Comparison of ENCODE assay signal across 9 cellular contexts in genomic region chr4:70183168-70183939, GRCh38. TPM values are rescaled to one million over a fixed set of nuclear protein-coding genes. Genes with fewer than 3 reads are reported as not detected.
DNase-seq lines count a peak whose midpoint lies in the region; ATAC-seq and TF ChIP-seq lines count a peak whose summit lies in the region.
"Had no signal": no experiment of that assay in that cellular context is flagged by ENCODE, and none has a peak within 500 bp of the region (broad histone marks: within the 10 kb centered on the region; RNA-seq: fewer than 3 reads in every experiment).

No MANE protein-coding gene starts in this region.

- ATAC-seq in GM19467 (IDR thresholded peaks at IDR 0.05; ENCODE audit: unreplicated experiment) = peak; percentile 80
- peak; percentile 80 for ATAC-seq in HG03520 (IDR thresholded peaks at IDR 0.05; ENCODE audit: unreplicated experiment)

- no peaks in the 10 kb centered on the region for H3K27me3 ChIP-seq in spleen (replicated peaks in 1 of 7)
- H3K27me3 ChIP-seq: BLaER1 treated with 17β-estradiol and CSF1 and Interleukin-3, amounts not matched to agents 10 nM and 100 nM had no signal

- no peaks in the 10 kb centered on the region for H3K4me1 ChIP-seq in spleen
- H3K4me1 ChIP-seq: BLaER1 treated with 17β-estradiol and CSF1 and Interleukin-3, amounts not matched to agents 10 nM and 100 nM had no signal

- no peak for TF ChIP-seq POLR2A in spleen (IDR thresholded peaks at IDR 0.05)

- no peaks in the 10 kb centered on the region for H3K36me3 ChIP-seq in spleen
- H3K36me3 ChIP-seq: BLaER1 treated with 17β-estradiol and CSF1 and Interleukin-3, amounts not matched to agents 10 nM and 100 nM had no signal

- H3K4me3 ChIP-seq in spleen = no peak overlapping the region
- H3K4me3 ChIP-seq: BLaER1 treated with 17β-estradiol and CSF1 and Interleukin-3, amounts not matched to agents 10 nM and 100 nM had no signal

- DNase-seq in NCI-H1417 (lab: John Stamatoyannopoulos, UW) (peak; percentile 12 to 41 (median 17)), NCI-H1417 treated with DMSO at 0.1 percent for 48 hours (lab: John Stamatoyannopoulos, UW) (no peak), RPMI8226 (peak; percentile 50), fibroblast of peridontal ligament (ENCODE audit: extremely low read depth) (peak; percentile 62), spleen (no peak), occipital lobe (lab: John Stamatoyannopoulos, UW) (no peak)

- peak in 6 of 11 experiments; percentile 15 to 51 (median 40) for TF ChIP-seq CTCF in spleen (IDR thresholded peaks at IDR 0.05 in 8 of 11, conservative IDR thresholded peaks at IDR 0.05 in 3 of 11)

- no peaks in the 10 kb centered on the region for H3K9me3 ChIP-seq in spleen
- H3K9me3 ChIP-seq: BLaER1 treated with 17β-estradiol and CSF1 and Interleukin-3, amounts not matched to agents 10 nM and 100 nM had no signal

- H3K27ac ChIP-seq in spleen = no peak overlapping the region
- H3K27ac ChIP-seq: BLaER1 treated with 17β-estradiol and CSF1 and Interleukin-3, amounts not matched to agents 10 nM and 100 nM had no signal

- 47 to 51% (median 50%) methylated on average over 6 of the region's 6 CpGs for WGBS in spleen, 5 donors

- intact Hi-C loops in spleen (cut with DNase I; ENCODE audit: low total_unique reads) = no loop called here

RNA-seq across cellular contexts. Expression of gene ODAM, which starts 12.2 kb away (rescaled TPM):
- not detected for total RNA-seq in spleen
- 1 to 10 TPM in 1 of 3 donors, under 1 TPM in 1, not detected in 1; 0.22 to 2.0 TPM for polyA plus RNA-seq in spleen
- not detected for total RNA-seq in occipital lobe

RNA-seq across cellular contexts. Expression of gene PRR27, which starts 29.3 kb away (rescaled TPM):
- not detected for total RNA-seq in spleen
- not detected for polyA plus RNA-seq in spleen
- not detected for total RNA-seq in occipital lobe

RNA-seq across cellular contexts. Expression of gene FDCSP, which starts 42.6 kb away (rescaled TPM):
- total RNA-seq in spleen (10 to 100 TPM in 2 of 7 donors, 1 to 10 TPM in 5; 2.8 to 23.6 (median 9.5) TPM), occipital lobe (not detected)
- 1,000 to 10,000 TPM in 1 of 3 donors, 100 to 1,000 TPM in 1, 10 to 100 TPM in 1; 31.9 to 1,396 (median 424) TPM for polyA plus RNA-seq in spleen

RNA-seq across cellular contexts. Expression of gene CSN3, which starts 59.0 kb away (rescaled TPM):
- not detected for total RNA-seq in spleen
- polyA plus RNA-seq in spleen = under 1 TPM in 2 of 3 donors, not detected in 1; 0.30 to 0.52 TPM
- total RNA-seq in occipital lobe = not detected

Comparison
In these comparisons a context has a peak if more than half of its experiments do, and no peak if none do; other contexts are left out.
1. DNase-seq: peak in NCI-H1417 (3 of 3), RPMI8226 (single experiment) and fibroblast of peridontal ligament (single experiment); none in NCI-H1417 treated with DMSO at 0.1 percent for 48 hours (single experiment), spleen (single experiment) and occipital lobe (single experiment).